20 cellular contexts compared by ENCODE assay signal in genomic region chr7:127798769-127799372, GRCh38.
DNase-seq lines count a peak whose midpoint lies in the region; ATAC-seq, FAIRE-seq and TF ChIP-seq lines count a peak whose summit lies in the region.
"Had no signal": no experiment of that assay in that cellular context is flagged by ENCODE, and none has a peak within 500 bp of the region (broad histone marks: within the 10 kb centered on the region; RNA-seq: fewer than 3 reads in every experiment).

No MANE protein-coding gene starts in this region.

- H3K36me3 ChIP-seq in K562 (ENCODE audit: control insufficient read depth, insufficient read depth, low read length): peaks cover 9% of the 10 kb centered on the region; the same call in 1 of the 3 replicates
- no peaks in the 10 kb centered on the region for H3K36me3 ChIP-seq in gastrocnemius medialis

- no peak overlapping the region for H3K9ac ChIP-seq in K562 (ENCODE audit: insufficient read depth in 1 of 2, low read depth in 2 of 2, low read length in 2 of 2)

- TF ChIP-seq CTCF in K562 (IDR thresholded peaks at IDR 0.05 in 2 of 3, conservative IDR thresholded peaks at IDR 0.05 in 1 of 3; ENCODE audit: insufficient read depth in 2 of 3, low read depth in 1 of 3, low read length in 3 of 3) (no peak), gastrocnemius medialis (IDR thresholded peaks at IDR 0.05 in 4 of 5, conservative IDR thresholded peaks at IDR 0.05 in 1 of 5) (no peak)

- intact Hi-C loops in K562 (cut with micrococcal nuclease): loop anchor here (5.0 kb wide), 2 partner anchors 87 to 93 kb away; no protein-coding TSS in a partner anchor
- intact Hi-C loops in gastrocnemius medialis (cut with DNase I; ENCODE audit: low total_unique reads): no loop called here

- no peaks in the 10 kb centered on the region for H3K9me3 ChIP-seq in K562 (replicated peaks; ENCODE audit: control insufficient read depth, insufficient read depth, low read depth, low read length)
- H3K9me3 ChIP-seq in gastrocnemius medialis: no peaks in the 10 kb centered on the region

- no peaks in the 10 kb centered on the region for H3K27me3 ChIP-seq in K562 (ENCODE audit: control insufficient read depth in 2 of 2, insufficient read depth in 2 of 2, low read length in 2 of 2)
- no peaks in the 10 kb centered on the region for H3K27me3 ChIP-seq in gastrocnemius medialis

- no peak for FAIRE-seq in K562 (lab: Jason Lieb, UNC)
- FAIRE-seq: GM12878, H54 had no signal

- DNase-seq in DMS 273 (lab: John Stamatoyannopoulos, UW; ENCODE audit: unreplicated experiment) (peak; percentile 54), DMS 273 treated with DMSO at 0.1 percent for 48 hours (lab: John Stamatoyannopoulos, UW) (no peak), NCI-H69 (lab: John Stamatoyannopoulos, UW) (peak; percentile 83), K562 (ENCODE audit: extremely low read depth in 1 of 4, low spot score in 3 of 4) (no peak), gastrocnemius medialis (no peak), RKO (ENCODE audit: low spot score) (no peak)
- DNase-seq: HFFc6, Kasumi-1, MM.1S, NCI-H1092, NCI-H146, NCI-H2029 treated with DMSO at 0.1 percent for 48 hours, NCI-H526, SHP77 treated with DMSO at 0.1 percent for 48 hours, T-cell had no signal

- no peak overlapping the region for H2AFZ ChIP-seq in K562 (ENCODE audit: low read depth, low read length)

- H3K79me2 ChIP-seq in K562 (ENCODE audit: control insufficient read depth, insufficient read depth, low read length): peaks cover 88% of the 10 kb centered on the region

- ATAC-seq in K562 (peak; percentile 53), gastrocnemius medialis (peak; percentile 33 to 51), HG03025 (IDR thresholded peaks at IDR 0.05; ENCODE audit: low FRiP score, unreplicated experiment) (no peak), GM19351 (IDR thresholded peaks at IDR 0.05; ENCODE audit: unreplicated experiment) (no peak)
- ATAC-seq: GM12878, T-cell had no signal

- H3K4me1 ChIP-seq in K562 (replicated peaks in 1 of 2; ENCODE audit: control insufficient read depth in 2 of 2, insufficient read depth in 2 of 2, low read length in 2 of 2) (peaks cover 20 to 29% of the 10 kb centered on the region in 2 experiments), gastrocnemius medialis (peaks cover 27 to 33% of the 10 kb centered on the region in 2 donors)

- WGBS in K562 (ENCODE audit: insufficient coverage, low coverage, missing lambda C conversion rate): 63% methylated on average over 6 of the region's 6 CpGs

- TF ChIP-seq RAD21 in K562 (CRISPR knock-in tag; conservative IDR thresholded peaks at IDR 0.05 in 1 of 2, IDR thresholded peaks at IDR 0.05 in 1 of 2): no peak

- no peak for TF ChIP-seq EP300 in K562 (IDR thresholded peaks at IDR 0.05; ENCODE audit: low read length)

- peak overlapping the region; percentile 42; the same call in 1 of the 3 replicates for H3K27ac ChIP-seq in K562 (ENCODE audit: extremely low read depth, low read depth, low read length)
- no peak overlapping the region for H3K27ac ChIP-seq in gastrocnemius medialis
- H3K27ac ChIP-seq: 22Rv1 had no signal

- H3K4me3 ChIP-seq in K562: no peak overlapping the region
- H3K4me3 ChIP-seq in gastrocnemius medialis: no peak overlapping the region
- H3K4me3 ChIP-seq: GM12878 had no signal

- POLR2A ChIA-PET in K562 (lab: Yijun Ruan, JAX): interaction anchor here (0.6 to 0.7 kb wide), 3 partner anchors 10 to 18 kb away, joined by 3 to 4 read pairs (median 3); no protein-coding TSS in a partner anchor

- no TSS peak for BruUV-seq in K562 (replicated peaks; lab: Mats Ljungman, UMichigan)

- CTCF ChIA-PET in K562 (lab: Yijun Ruan, JAX; ENCODE audit: low intra/inter-chr PET ratio): no interaction called here

- H3K9me1 ChIP-seq in K562 (ENCODE audit: control insufficient read depth, insufficient read depth, low read length): peaks cover 5% of the 10 kb centered on the region

- H4K20me1 ChIP-seq in K562 (replicated peaks; ENCODE audit: control insufficient read depth, insufficient read depth, low read length): peaks cover 12% of the 10 kb centered on the region

- TF ChIP-seq POLR2A in K562 (conservative IDR thresholded peaks at IDR 0.05) (no peak), gastrocnemius medialis (IDR thresholded peaks at IDR 0.05) (no peak)

- H3K4me2 ChIP-seq in K562 (ENCODE audit: insufficient read depth, low read length): no peak overlapping the region

- in situ Hi-C loops in K562 (cut with MboI): no loop called here
- in situ Hi-C loops in gastrocnemius medialis (cut with MboI; ENCODE audit: low sequenced_read_pairs in 4 of 4): no loop called here

TF ChIP-seq in K562, 482 proteins besides CTCF, POLR2A, EP300 and RAD21:
- 0 out of 2 replicates have a peak, but pooled peaks have one; percentile 20 for TF ChIP-seq CEBPG (CRISPR knock-in tag; IDR thresholded peaks at IDR 0.05)
- no peak for TF ChIP-seq CEBPG (tag; conservative IDR thresholded peaks at IDR 0.05 in 1 of 2, IDR thresholded peaks at IDR 0.05 in 1 of 2)
- TF ChIP-seq CXXC5 (CRISPR knock-in tag; IDR thresholded peaks at IDR 0.05): peak; percentile 35; the same call in 1 of the 2 replicates
- TF ChIP-seq ZNF584 (CRISPR knock-in tag; IDR thresholded peaks at IDR 0.05; ENCODE audit: low read depth): no peak

Comparison
In these comparisons a context has a peak if more than half of its experiments do, and no peak if none do; other contexts are left out.
1. DNase-seq: peak in DMS 273 (single experiment) and NCI-H69 (single experiment); none in DMS 273 treated with DMSO at 0.1 percent for 48 hours (single experiment), K562 (0 of 4), gastrocnemius medialis (0 of 2) and RKO (single experiment).
2. ATAC-seq: peak in K562 (single experiment) and gastrocnemius medialis (2 of 2); none in HG03025 (single experiment) and GM19351 (single experiment).